ENCODE assay signal across 9 cellular contexts in the genomic region with DNA sequence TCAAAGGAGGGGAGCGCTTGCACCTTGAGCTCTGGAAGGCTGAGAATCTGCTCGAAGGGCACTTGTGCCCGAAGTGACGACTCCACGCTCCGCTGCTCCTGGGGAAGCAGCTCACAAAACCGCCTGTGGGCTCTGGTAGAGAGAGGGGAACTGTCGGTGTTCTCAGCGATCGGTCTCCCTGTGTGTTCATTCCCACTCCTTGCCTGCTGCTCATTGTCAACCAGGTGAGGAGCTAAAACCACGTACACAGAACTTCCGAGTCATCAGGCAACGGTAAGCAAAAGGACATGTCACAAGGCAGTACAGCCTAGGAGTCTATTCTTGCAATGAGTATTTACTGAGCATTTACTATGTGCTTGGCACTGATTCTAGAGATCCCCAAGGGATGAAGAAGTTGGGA. TPM values are rescaled to one million over a fixed set of nuclear protein-coding genes. Genes with fewer than 3 reads are reported as not detected.
DNase-seq lines count a peak whose midpoint lies in the region; ATAC-seq and TF ChIP-seq lines count a peak whose summit lies in the region.
"Had no signal": no experiment of that assay in that cellular context is flagged by ENCODE, and none has a peak within 500 bp of the region (broad histone marks: within the 10 kb centered on the region; RNA-seq: fewer than 3 reads in every experiment).

No MANE protein-coding gene starts in this region.

- H3F3A ChIP-seq in PC-3 (ENCODE audit: low read length, unreplicated experiment) = no peaks in the 10 kb centered on the region

- peak overlapping the region; percentile 89 for H3K27ac ChIP-seq in PC-3 (ENCODE audit: low read length)
- H3K27ac ChIP-seq in duodenal mucosa (ENCODE audit: low read depth, low read length) = no peak overlapping the region
- peak overlapping the region; percentile 90 to 95 for H3K27ac ChIP-seq in prostate gland

- peak overlapping the region; percentile 89 for H3K4me2 ChIP-seq in PC-3 (ENCODE audit: low read length)

- POLR2A ChIA-PET in PC-3 (lab: Charles Lee; ENCODE audit: unreplicated experiment) = interaction anchor here (0.5 kb wide), 1 partner anchor 1144 kb away, joined by 3 read pairs; a partner anchor contains a TSS

- TF ChIP-seq CTCF in PC-3 (conservative IDR thresholded peaks at IDR 0.05; ENCODE audit: low read depth, low read length) = no peak
- no peak for TF ChIP-seq CTCF in prostate gland (IDR thresholded peaks at IDR 0.05)

- WGBS in prostate gland = 83% methylated on average over 13 of the region's 13 CpGs

- H3K36me3 ChIP-seq in PC-3 (ENCODE audit: low read depth, low read length) = peaks cover 31% of the 10 kb centered on the region
- peaks cover 36 to 48% of the 10 kb centered on the region in 2 donors for H3K36me3 ChIP-seq in duodenal mucosa (ENCODE audit: control insufficient read depth in 1 of 2, insufficient read depth in 2 of 2, low read length in 2 of 2)
- peaks cover 7 to 10% of the 10 kb centered on the region in 2 donors for H3K36me3 ChIP-seq in prostate gland

- no peaks in the 10 kb centered on the region for H3K9me3 ChIP-seq in PC-3 (ENCODE audit: low read length)
- no peaks in the 10 kb centered on the region for H3K9me3 ChIP-seq in duodenal mucosa (ENCODE audit: control insufficient read depth in 1 of 2, low read length in 2 of 2)
- no peaks in the 10 kb centered on the region for H3K9me3 ChIP-seq in prostate gland

- H3K4me1 ChIP-seq in PC-3 (ENCODE audit: insufficient read depth, low read length) (peaks cover 27% of the 10 kb centered on the region), duodenal mucosa (ENCODE audit: control insufficient read depth in 1 of 2, insufficient read depth in 2 of 2, low read length in 2 of 2) (peaks cover 41 to 51% of the 10 kb centered on the region in 2 donors), prostate gland (replicated peaks) (peaks cover 17% of the 10 kb centered on the region)

- H2AFZ ChIP-seq in PC-3 (ENCODE audit: low read length) = no peak overlapping the region

- BruUV-seq in PC-3 (replicated peaks; lab: Mats Ljungman, UMichigan) = no TSS peak

- H3K9ac ChIP-seq in PC-3 (ENCODE audit: low read length) = peak overlapping the region; percentile 91
- H3K9ac ChIP-seq in duodenal mucosa (ENCODE audit: low read depth in 1 of 2, low read length in 2 of 2) = peak overlapping the region; percentile 67 to 95

- CTCF ChIA-PET in PC-3 (lab: Charles Lee) = interaction anchor here (2.7 kb wide), 1 partner anchor 89 kb away, joined by 9 read pairs; no protein-coding TSS in a partner anchor

- no peaks in the 10 kb centered on the region for H3K9me2 ChIP-seq in PC-3 (replicated peaks; ENCODE audit: low read length)

- H3K79me2 ChIP-seq in PC-3 (ENCODE audit: low read length) = peaks cover 46% of the 10 kb centered on the region

- intact Hi-C loops in PC-3 (cut with micrococcal nuclease) (loop anchor here (5.0 kb wide), 2 partner anchors 35 to 90 kb away; a partner anchor contains a TSS), prostate gland (cut with DNase I) (no loop called here)

- no peak for ATAC-seq in PC-3
- ATAC-seq in GM18870 (IDR thresholded peaks at IDR 0.05; ENCODE audit: unreplicated experiment) = no peak

- no peak for TF ChIP-seq POLR2A in prostate gland (IDR thresholded peaks at IDR 0.05)

- H3K27me3 ChIP-seq in PC-3 (ENCODE audit: low read length) (no peaks in the 10 kb centered on the region), duodenal mucosa (ENCODE audit: control insufficient read depth in 1 of 2, insufficient read depth in 2 of 2, low read length in 2 of 2) (no peaks in the 10 kb centered on the region), prostate gland (replicated peaks; ENCODE audit: insufficient read depth) (no peaks in the 10 kb centered on the region)

- DNase-seq in PC-3 (peak; percentile 39), prostate gland (ENCODE audit: low spot score) (no peak), NCI-H2171 (lab: John Stamatoyannopoulos, UW) (no peak), NCI-H226 (no peak), nucleus accumbens (lab: John Stamatoyannopoulos, UW) (no peak)

- no peaks in the 10 kb centered on the region for H4K20me1 ChIP-seq in PC-3 (ENCODE audit: low read length)

- H3K4me3 ChIP-seq in GM08714 (ENCODE audit: low read length) (peak overlapping the region; percentile 79; the same call in 1 of the 2 replicates), PC-3 (ENCODE audit: low read length) (peak overlapping the region; percentile 92), duodenal mucosa (ENCODE audit: low read depth in 1 of 2, low read length in 2 of 2) (peak overlapping the region; percentile 87 to 90), prostate gland (peak overlapping the region in 1 of 2 donors; percentile 69)

RNA-seq across cellular contexts. Expression of a gene that starts 1.5 kb away (rescaled TPM):
- total RNA-seq in PC-3 (2014; rRNA removed) = 83.7 and 85.8 TPM in 2 replicates
- 100 to 1,000 TPM in 1 of 2 donors, 10 to 100 TPM in 1; 48.3 to 104 TPM for total RNA-seq in prostate gland

RNA-seq across cellular contexts. Expression of a gene that starts 1.8 kb away (rescaled TPM):
- total RNA-seq in PC-3 (2014; rRNA removed) (6.6 and 11.0 TPM in 2 replicates), prostate gland (10 to 100 TPM; 15.4 to 21.5 TPM)

RNA-seq across cellular contexts. Expression of a gene that starts 17.2 kb away (rescaled TPM):
- total RNA-seq in PC-3 (2014; rRNA removed) = not detected in 2 replicates
- total RNA-seq in prostate gland = under 1 TPM in 1 of 2 donors, not detected in 1; 0.51 TPM
- total RNA-seq: pulmonary artery endothelial cell had no signal

RNA-seq across cellular contexts. Expression of a gene that starts 31.1 kb away (rescaled TPM):
- total RNA-seq in PC-3 (2014; rRNA removed) (114 and 175 TPM in 2 replicates), prostate gland (10 to 100 TPM; 96.1 to 99.6 TPM)

RNA-seq across cellular contexts. Expression of a gene that starts 33.3 kb away (rescaled TPM):
- total RNA-seq in PC-3 (2014; rRNA removed) = 99.3 and 114 TPM in 2 replicates
- total RNA-seq in prostate gland = 100 to 1,000 TPM; 102 to 108 TPM
